Comparison of ENCODE assay signal across 2 cellular contexts in genomic region chr12:101881228-101881627, GRCh38.
A peak's percentile ranks its signal among the peaks of the same experiment; 100 is the strongest.
TF ChIP-seq lines count a peak whose summit lies in the region.

No MANE protein-coding gene starts in this region.

TF ChIP-seq in HepG2, 621 proteins besides CTCF, POLR2A, EP300 and RAD21:
- TF ChIP-seq HNRNPL (IDR thresholded peaks at IDR 0.05; ENCODE audit: low read depth, low read length) (no peak), ZNF121 (CRISPR knock-in tag; IDR thresholded peaks at IDR 0.05) (peak; percentile 96)
- TF ChIP-seq, protein P1, sequence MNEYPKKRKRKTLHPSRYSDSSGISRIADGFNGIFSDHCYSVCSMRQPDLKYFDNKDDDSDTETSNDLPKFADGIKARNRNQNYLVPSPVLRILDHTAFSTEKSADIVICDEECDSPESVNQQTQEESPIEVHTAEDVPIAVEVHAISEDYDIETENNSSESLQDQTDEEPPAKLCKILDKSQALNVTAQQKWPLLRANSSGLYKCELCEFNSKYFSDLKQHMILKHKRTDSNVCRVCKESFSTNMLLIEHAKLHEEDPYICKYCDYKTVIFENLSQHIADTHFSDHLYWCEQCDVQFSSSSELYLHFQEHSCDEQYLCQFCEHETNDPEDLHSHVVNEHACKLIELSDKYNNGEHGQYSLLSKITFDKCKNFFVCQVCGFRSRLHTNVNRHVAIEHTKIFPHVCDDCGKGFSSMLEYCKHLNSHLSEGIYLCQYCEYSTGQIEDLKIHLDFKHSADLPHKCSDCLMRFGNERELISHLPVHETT (CRISPR knock-in tag; conservative IDR thresholded peaks at IDR 0.05), result no peak

TF ChIP-seq in GM12878, 131 proteins besides CTCF, POLR2A, EP300 and RAD21:
- TF ChIP-seq DPF2 (IDR thresholded peaks at IDR 0.05), result no peak
- TF ChIP-seq NFYA (IDR thresholded peaks at IDR 0.05; ENCODE audit: borderline replicate concordance, low read depth, low read length), result no peak
- TF ChIP-seq NFIC (IDR thresholded peaks at IDR 0.05; ENCODE audit: low read depth, low read length), result no peak
- TF ChIP-seq PBX3 (IDR thresholded peaks at IDR 0.05; ENCODE audit: insufficient replicate concordance, low read depth, low read length), result no peak
- no peak for TF ChIP-seq TCF7 (IDR thresholded peaks at IDR 0.05; ENCODE audit: borderline replicate concordance)
- no peak for TF ChIP-seq ZNF274 (IDR thresholded peaks at IDR 0.05; ENCODE audit: insufficient read depth, insufficient read length)
TF ChIP-seq in GM12878: peak in this region for 0.
